ENCODE assay signal across 8 cellular contexts in the genomic region with DNA sequence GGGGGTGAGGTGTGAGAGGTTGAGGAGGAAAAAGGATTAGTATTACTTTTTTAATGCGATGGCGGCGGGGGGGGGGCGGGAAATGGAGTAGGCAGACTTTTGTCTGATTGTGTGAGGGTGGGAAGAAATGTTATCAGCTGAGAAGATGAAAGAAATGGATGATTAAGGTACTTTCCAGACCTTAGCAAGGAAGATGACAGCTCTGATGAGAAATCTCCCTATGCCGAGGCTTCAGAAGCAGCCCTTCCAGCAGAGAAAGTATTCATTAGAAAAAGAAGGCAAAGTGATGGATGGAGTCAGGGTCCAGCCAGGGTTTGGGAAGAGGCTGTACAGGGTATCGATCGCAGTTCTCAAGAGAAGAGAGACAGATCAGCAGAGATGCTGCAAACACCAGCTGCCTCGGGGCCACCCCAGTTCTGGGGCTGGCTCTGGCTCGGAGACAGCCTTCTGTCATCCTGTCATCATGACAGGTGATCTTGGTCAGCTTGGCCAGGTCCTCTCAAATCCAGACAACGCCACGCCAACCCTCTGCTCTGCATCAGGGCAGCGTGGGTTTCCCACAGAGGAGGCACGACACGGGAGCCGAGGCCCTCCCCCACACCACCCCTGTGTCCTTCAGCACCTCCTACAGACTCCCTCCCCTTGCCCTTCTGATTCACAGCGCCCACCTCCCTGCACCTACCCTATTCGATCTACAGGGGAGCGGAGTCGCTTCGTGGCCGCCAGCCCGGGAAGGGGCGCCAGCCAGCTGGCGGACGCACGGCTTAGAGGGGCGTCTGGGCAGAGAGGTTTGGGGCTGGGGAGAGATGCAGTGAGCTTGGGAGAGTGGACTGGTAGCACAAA. TPM values are rescaled to one million over a fixed set of nuclear protein-coding genes. Genes with fewer than 3 reads are reported as not detected.
DNase-seq lines count a peak whose midpoint lies in the region; ATAC-seq and TF ChIP-seq lines count a peak whose summit lies in the region.

No MANE protein-coding gene starts in this region.

- H3K27ac ChIP-seq in SJSA1, result no peak overlapping the region
- H3K27ac ChIP-seq in body of pancreas, result peak overlapping the region in 1 of 4 donors; percentile 85

- intact Hi-C loops in body of pancreas (cut with DNase I), result no loop called here

- H3K4me3 Mint-ChIP-seq in immature natural killer cell, result peak overlapping the region; percentile 86 to 97 (median 93)

- H3K4me1 ChIP-seq in SJSA1 (replicated peaks) (peaks cover 17% of the 10 kb centered on the region), body of pancreas (peaks cover 15% of the 10 kb centered on the region)

- peaks cover 23 to 24% of the 10 kb centered on the region in 2 donors for H3K4me1 Mint-ChIP-seq in immature natural killer cell

- H3K9me3 Mint-ChIP-seq in immature natural killer cell, result no peaks in the 10 kb centered on the region

- peaks cover 0 to 8% (median 0%) of the 10 kb centered on the region in 3 donors for H3K36me3 Mint-ChIP-seq in immature natural killer cell

- ATAC-seq in GM19023 (IDR thresholded peaks at IDR 0.05; ENCODE audit: unreplicated experiment), result peak; percentile 18
- ATAC-seq in HG03139 (IDR thresholded peaks at IDR 0.05; ENCODE audit: unreplicated experiment), result peak; percentile 19
- no peak for ATAC-seq in body of pancreas

- TF ChIP-seq POLR2A in body of pancreas (IDR thresholded peaks at IDR 0.05), result no peak

- WGBS in body of pancreas, 2 donors, result 8 to 16% methylated on average over 26 of the region's 27 CpGs

- H3K9me3 ChIP-seq in SJSA1 (replicated peaks), result no peaks in the 10 kb centered on the region
- no peaks in the 10 kb centered on the region for H3K9me3 ChIP-seq in body of pancreas

- peaks cover 14% of the 10 kb centered on the region for H3K27me3 ChIP-seq in SJSA1 (replicated peaks)
- no peaks in the 10 kb centered on the region for H3K27me3 ChIP-seq in body of pancreas

- H3K27ac Mint-ChIP-seq in immature natural killer cell, result peak overlapping the region; percentile 66 to 94 (median 84)

- H3K4me3 ChIP-seq in AG09309 (ENCODE audit: control insufficient read depth, low read depth, low read length), result peak overlapping the region; percentile 65
- H3K4me3 ChIP-seq in SJSA1, result peak overlapping the region; percentile 90
- peak overlapping the region in 1 of 2 donors; percentile 20 for H3K4me3 ChIP-seq in body of pancreas

- TF ChIP-seq CTCF in AG09309 (IDR thresholded peaks at IDR 0.05; ENCODE audit: control insufficient read depth, insufficient read depth, low read depth, low read length, missing control alignments) (no peak), body of pancreas (IDR thresholded peaks at IDR 0.05) (no peak)

- peaks cover 20% of the 10 kb centered on the region for H3K36me3 ChIP-seq in SJSA1
- no peaks in the 10 kb centered on the region for H3K36me3 ChIP-seq in body of pancreas (replicated peaks in 1 of 2; ENCODE audit: insufficient read depth in 1 of 2, low read depth in 2 of 2)

- no peak for DNase-seq in AG09309 (ENCODE audit: low read depth)
- no peak for DNase-seq in SJSA1 (ENCODE audit: low read depth in 1 of 2, low spot score in 2 of 2)
- DNase-seq in body of pancreas, result peak; percentile 21 to 46 (median 29)
- DNase-seq in immature natural killer cell, result no peak
- peak; percentile 29 for DNase-seq in stimulated activated CD4-positive, alpha-beta T cell treated with anti-CD3 and anti-CD28 coated beads, Interleukin-4, amount 100 ng/mL, for 1 hour
- no peak for DNase-seq in UCSD-AML1 (lab: John Stamatoyannopoulos, UW; ENCODE audit: unreplicated experiment)

- H3K27me3 Mint-ChIP-seq in immature natural killer cell (ENCODE audit: low read depth in 3 of 3), result peaks cover 9 to 18% (median 11%) of the 10 kb centered on the region in 3 donors

RNA-seq across cellular contexts. Expression of a gene that starts 0.7 kb away (rescaled TPM):
- total RNA-seq in SJSA1 (2014; rRNA removed; shearing (Covaris generic)), result 4.1 and 5.7 TPM in 2 replicates
- total RNA-seq in body of pancreas, result 1 to 10 TPM; 2.6 to 5.9 TPM
- polyA plus RNA-seq in immature natural killer cell, result 1 to 10 TPM in 2 of 3 donors, under 1 TPM in 1; 0.94 to 8.9 (median 4.1) TPM

RNA-seq across cellular contexts. Expression of a gene that starts 10.9 kb away (rescaled TPM):
- total RNA-seq in SJSA1 (2014; rRNA removed; shearing (Covaris generic)), result 3.5 and 5.5 TPM in 2 replicates
- 1 to 10 TPM; 6.2 to 6.9 TPM for total RNA-seq in body of pancreas
- polyA plus RNA-seq in immature natural killer cell, result 10 to 100 TPM in 2 of 3 donors, 1 to 10 TPM in 1; 8.8 to 20.3 (median 10.2) TPM

RNA-seq across cellular contexts. Expression of a gene that starts 16.7 kb away (rescaled TPM):
- 0.11 TPM in 1 of 2 replicates, not detected in the other for total RNA-seq in SJSA1 (2014; rRNA removed; shearing (Covaris generic))
- 1 to 10 TPM; 1.8 to 2.3 TPM for total RNA-seq in body of pancreas
- under 1 TPM in 2 of 3 donors, not detected in 1; 0.08 to 0.28 TPM for polyA plus RNA-seq in immature natural killer cell

RNA-seq across cellular contexts. Expression of a gene that starts 26.5 kb away (rescaled TPM):
- 0.41 and 0.55 TPM in 2 replicates for total RNA-seq in SJSA1 (2014; rRNA removed; shearing (Covaris generic))
- total RNA-seq in body of pancreas, result 1 to 10 TPM; 2.6 to 8.6 TPM
- 10 to 100 TPM in 1 of 3 donors, 1 to 10 TPM in 2; 3.6 to 12.5 (median 5.0) TPM for polyA plus RNA-seq in immature natural killer cell

RNA-seq across cellular contexts. Expression of a gene that starts 56.7 kb away (rescaled TPM):
- 0.34 TPM in 1 of 2 replicates, not detected in the other for total RNA-seq in SJSA1 (2014; rRNA removed; shearing (Covaris generic))
- total RNA-seq in body of pancreas, result not detected
- not detected for polyA plus RNA-seq in immature natural killer cell

Comparison
In these comparisons a context has a peak if more than half of its experiments do, and no peak if none do; other contexts are left out.
1. DNase-seq: peak in body of pancreas (4 of 4) and stimulated activated CD4-positive, alpha-beta T cell treated with anti-CD3 and anti-CD28 coated beads, Interleukin-4, amount 100 ng/mL, for 1 hour (single experiment); none in AG09309 (single experiment), SJSA1 (0 of 2), immature natural killer cell (0 of 3) and UCSD-AML1 (single experiment).